Comparison of ENCODE assay signal across 1 cellular context in the genomic region with DNA sequence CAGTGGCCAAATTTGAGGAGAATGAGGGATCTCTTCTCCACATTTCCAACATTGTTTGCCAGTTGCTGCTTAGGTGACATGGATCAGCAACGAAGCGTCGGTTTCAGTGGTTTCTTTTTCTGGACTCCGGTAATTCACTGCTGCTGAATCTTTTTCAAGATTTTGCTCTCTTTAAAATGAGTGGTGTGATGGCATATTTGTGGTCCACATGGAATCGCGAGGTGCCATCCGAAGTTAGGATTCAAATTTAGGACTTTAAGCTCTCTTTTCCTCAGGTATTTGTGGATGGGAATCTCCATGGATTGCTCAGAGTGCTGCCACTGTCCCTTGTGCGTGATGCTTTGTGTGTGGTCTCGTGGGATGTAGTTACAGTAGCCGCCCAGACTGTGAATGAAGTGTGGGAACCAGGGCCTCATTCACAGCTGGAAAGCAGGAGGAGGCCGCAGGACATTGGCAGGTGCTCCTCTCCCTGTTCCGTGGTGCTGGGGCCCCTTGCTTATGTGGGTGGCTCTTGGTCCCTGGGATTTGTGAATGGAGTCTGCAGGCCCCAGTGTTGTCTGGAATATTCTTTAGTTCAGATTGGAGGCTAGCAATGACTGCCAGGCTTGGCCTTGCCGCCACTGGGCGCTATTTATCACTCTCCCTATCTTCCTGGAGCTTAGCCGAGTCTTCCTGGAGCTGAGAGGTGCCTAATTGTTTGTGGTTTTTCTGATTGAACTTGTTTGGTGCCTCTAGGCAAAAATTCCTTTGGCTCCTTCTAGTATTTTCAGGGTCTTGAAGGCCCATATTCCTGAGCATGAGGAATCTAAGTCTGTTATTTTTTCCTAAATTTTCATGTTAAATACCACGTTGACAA.
TF ChIP-seq lines count a peak whose summit lies in the region.

No MANE protein-coding gene starts in this region.

TF ChIP-seq in K562, 482 proteins besides CTCF, POLR2A, EP300 and RAD21 (continued from another document and continues in another):
- TF ChIP-seq, protein P1, sequence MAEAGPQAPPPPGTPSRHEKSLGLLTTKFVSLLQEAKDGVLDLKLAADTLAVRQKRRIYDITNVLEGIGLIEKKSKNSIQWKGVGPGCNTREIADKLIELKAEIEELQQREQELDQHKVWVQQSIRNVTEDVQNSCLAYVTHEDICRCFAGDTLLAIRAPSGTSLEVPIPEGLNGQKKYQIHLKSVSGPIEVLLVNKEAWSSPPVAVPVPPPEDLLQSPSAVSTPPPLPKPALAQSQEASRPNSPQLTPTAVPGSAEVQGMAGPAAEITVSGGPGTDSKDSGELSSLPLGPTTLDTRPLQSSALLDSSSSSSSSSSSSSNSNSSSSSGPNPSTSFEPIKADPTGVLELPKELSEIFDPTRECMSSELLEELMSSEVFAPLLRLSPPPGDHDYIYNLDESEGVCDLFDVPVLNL (CRISPR knock-in tag; IDR thresholded peaks at IDR 0.05; ENCODE audit: low read depth): 0 out of 2 replicates have a peak, but pooled peaks have one; percentile 35
- TF ChIP-seq CHD1 (IDR thresholded peaks at IDR 0.05; ENCODE audit: low read length) (peak; percentile 49), CHCHD3 (CRISPR knock-in tag; IDR thresholded peaks at IDR 0.05) (no peak), CTBP1 (IDR thresholded peaks at IDR 0.05; ENCODE audit: borderline replicate concordance) (peak; percentile 9; the same call in 1 of the 2 replicates), HDAC1 (IDR thresholded peaks at IDR 0.05) (peak in 1 of 2 experiments; percentile 38; a peak in 1 of 4 replicates), CXXC5 (CRISPR knock-in tag; IDR thresholded peaks at IDR 0.05) (peak; percentile 39; the same call in 1 of the 2 replicates), HDGF (IDR thresholded peaks at IDR 0.05) (no peak), HCFC1 (IDR thresholded peaks at IDR 0.05; ENCODE audit: low read depth, low read length) (0 out of 2 replicates have a peak, but pooled peaks have one; percentile 6), SMARCA4 (IDR thresholded peaks at IDR 0.05) (peak; percentile 56; the same call in 1 of the 2 replicates), STAT5B (CRISPR knock-in tag; IDR thresholded peaks at IDR 0.05) (no peak), PHF8 (IDR thresholded peaks at IDR 0.05; ENCODE audit: borderline replicate concordance, low read length) (0 out of 2 replicates have a peak, but pooled peaks have one; percentile 3), ZNF12 (CRISPR knock-in tag; IDR thresholded peaks at IDR 0.05) (0 out of 2 replicates have a peak, but pooled peaks have one; percentile 37), SIRT6 (IDR thresholded peaks at IDR 0.05; ENCODE audit: low read depth, low read length) (no peak), SMARCB1 (IDR thresholded peaks at IDR 0.05; ENCODE audit: insufficient read length, low read depth) (no peak), SMARCC2 (IDR thresholded peaks at IDR 0.05; ENCODE audit: low read depth) (peak; percentile 31; the same call in 1 of the 2 replicates), NR2C2 (CRISPR knock-in tag; IDR thresholded peaks at IDR 0.05) (peak; percentile 59), NR2C2 (tag; IDR thresholded peaks at IDR 0.05) (no peak), NBN (IDR thresholded peaks at IDR 0.05; ENCODE audit: low read depth) (peak; percentile 58; the same call in 1 of the 2 replicates), TBP (optimal IDR thresholded peaks at IDR 0.05; ENCODE audit: low read depth, low read length) (peak; percentile 14), CBFB (CRISPR knock-in tag; IDR thresholded peaks at IDR 0.05) (no peak), ETV5 (CRISPR knock-in tag; IDR thresholded peaks at IDR 0.05; ENCODE audit: low read depth) (peak; percentile 17; the same call in 1 of the 2 replicates), TBL1XR1 (IDR thresholded peaks at IDR 0.05; ENCODE audit: low read length in 2 of 2) (peak in 1 of 2 experiments; percentile 49; a peak in 1 of 4 replicates), SMARCE1 (IDR thresholded peaks at IDR 0.05) (peak; percentile 61; the same call in 1 of the 2 replicates), SMAD4 (CRISPR knock-in tag; conservative IDR thresholded peaks at IDR 0.05) (0 out of 2 replicates have a peak, but pooled peaks have one; percentile 24), HDAC2 (IDR thresholded peaks at IDR 0.05) (peak; percentile 59; the same call in 1 of the 2 replicates), RBFOX2 (IDR thresholded peaks at IDR 0.05; ENCODE audit: low read depth, low read length) (peak; percentile 74), RCOR1 (IDR thresholded peaks at IDR 0.05; ENCODE audit: borderline replicate concordance in 1 of 2, low read depth in 2 of 2, low read length in 2 of 2) (peak in 1 of 2 experiments; percentile 52; a peak in 1 of 4 replicates), ZC3H4 (CRISPR knock-in tag; IDR thresholded peaks at IDR 0.05; ENCODE audit: borderline replicate concordance) (no peak)
- TF ChIP-seq, protein P2, sequence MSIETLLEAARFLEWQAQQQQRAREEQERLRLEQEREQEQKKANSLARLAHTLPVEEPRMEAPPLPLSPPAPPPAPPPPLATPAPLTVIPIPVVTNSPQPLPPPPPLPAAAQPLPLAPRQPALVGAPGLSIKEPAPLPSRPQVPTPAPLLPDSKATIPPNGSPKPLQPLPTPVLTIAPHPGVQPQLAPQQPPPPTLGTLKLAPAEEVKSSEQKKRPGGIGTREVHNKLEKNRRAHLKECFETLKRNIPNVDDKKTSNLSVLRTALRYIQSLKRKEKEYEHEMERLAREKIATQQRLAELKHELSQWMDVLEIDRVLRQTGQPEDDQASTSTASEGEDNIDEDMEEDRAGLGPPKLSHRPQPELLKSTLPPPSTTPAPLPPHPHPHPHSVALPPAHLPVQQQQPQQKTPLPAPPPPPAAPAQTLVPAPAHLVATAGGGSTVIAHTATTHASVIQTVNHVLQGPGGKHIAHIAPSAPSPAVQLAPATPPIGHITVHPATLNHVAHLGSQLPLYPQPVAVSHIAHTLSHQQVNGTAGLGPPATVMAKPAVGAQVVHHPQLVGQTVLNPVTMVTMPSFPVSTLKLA (conservative IDR thresholded peaks at IDR 0.05): 0 out of 4 replicates have a peak, but pooled peaks of 1 of the 2 experiments have one; percentile 18
- TF ChIP-seq, protein P3, sequence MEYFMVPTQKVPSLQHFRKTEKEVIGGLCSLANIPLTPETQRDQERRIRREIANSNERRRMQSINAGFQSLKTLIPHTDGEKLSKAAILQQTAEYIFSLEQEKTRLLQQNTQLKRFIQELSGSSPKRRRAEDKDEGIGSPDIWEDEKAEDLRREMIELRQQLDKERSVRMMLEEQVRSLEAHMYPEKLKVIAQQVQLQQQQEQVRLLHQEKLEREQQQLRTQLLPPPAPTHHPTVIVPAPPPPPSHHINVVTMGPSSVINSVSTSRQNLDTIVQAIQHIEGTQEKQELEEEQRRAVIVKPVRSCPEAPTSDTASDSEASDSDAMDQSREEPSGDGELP (CRISPR knock-in tag; IDR thresholded peaks at IDR 0.05; ENCODE audit: borderline replicate concordance): peak; percentile 79; the same call in 1 of the 2 replicates
- TF ChIP-seq, protein P4, sequence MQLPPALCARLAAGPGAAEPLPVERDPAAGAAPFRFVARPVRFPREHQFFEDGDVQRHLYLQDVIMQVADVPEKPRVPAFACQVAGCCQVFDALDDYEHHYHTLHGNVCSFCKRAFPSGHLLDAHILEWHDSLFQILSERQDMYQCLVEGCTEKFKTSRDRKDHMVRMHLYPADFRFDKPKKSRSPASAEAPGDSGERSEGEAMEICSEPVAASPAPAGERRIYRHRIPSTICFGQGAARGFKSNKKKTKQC (CRISPR knock-in tag; IDR thresholded peaks at IDR 0.05): no peak
- TF ChIP-seq, protein P5, sequence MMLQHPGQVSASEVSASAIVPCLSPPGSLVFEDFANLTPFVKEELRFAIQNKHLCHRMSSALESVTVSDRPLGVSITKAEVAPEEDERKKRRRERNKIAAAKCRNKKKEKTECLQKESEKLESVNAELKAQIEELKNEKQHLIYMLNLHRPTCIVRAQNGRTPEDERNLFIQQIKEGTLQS (IDR thresholded peaks at IDR 0.05): no peak
- TF ChIP-seq, protein P5 (CRISPR knock-in tag; conservative IDR thresholded peaks at IDR 0.05): no peak
- TF ChIP-seq, protein P6, sequence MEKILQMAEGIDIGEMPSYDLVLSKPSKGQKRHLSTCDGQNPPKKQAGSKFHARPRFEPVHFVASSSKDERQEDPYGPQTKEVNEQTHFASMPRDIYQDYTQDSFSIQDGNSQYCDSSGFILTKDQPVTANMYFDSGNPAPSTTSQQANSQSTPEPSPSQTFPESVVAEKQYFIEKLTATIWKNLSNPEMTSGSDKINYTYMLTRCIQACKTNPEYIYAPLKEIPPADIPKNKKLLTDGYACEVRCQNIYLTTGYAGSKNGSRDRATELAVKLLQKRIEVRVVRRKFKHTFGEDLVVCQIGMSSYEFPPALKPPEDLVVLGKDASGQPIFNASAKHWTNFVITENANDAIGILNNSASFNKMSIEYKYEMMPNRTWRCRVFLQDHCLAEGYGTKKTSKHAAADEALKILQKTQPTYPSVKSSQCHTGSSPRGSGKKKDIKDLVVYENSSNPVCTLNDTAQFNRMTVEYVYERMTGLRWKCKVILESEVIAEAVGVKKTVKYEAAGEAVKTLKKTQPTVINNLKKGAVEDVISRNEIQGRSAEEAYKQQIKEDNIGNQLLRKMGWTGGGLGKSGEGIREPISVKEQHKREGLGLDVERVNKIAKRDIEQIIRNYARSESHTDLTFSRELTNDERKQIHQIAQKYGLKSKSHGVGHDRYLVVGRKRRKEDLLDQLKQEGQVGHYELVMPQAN (IDR thresholded peaks at IDR 0.05; ENCODE audit: borderline replicate concordance): peak; percentile 38; the same call in 1 of the 2 replicates
- TF ChIP-seq, protein P7, sequence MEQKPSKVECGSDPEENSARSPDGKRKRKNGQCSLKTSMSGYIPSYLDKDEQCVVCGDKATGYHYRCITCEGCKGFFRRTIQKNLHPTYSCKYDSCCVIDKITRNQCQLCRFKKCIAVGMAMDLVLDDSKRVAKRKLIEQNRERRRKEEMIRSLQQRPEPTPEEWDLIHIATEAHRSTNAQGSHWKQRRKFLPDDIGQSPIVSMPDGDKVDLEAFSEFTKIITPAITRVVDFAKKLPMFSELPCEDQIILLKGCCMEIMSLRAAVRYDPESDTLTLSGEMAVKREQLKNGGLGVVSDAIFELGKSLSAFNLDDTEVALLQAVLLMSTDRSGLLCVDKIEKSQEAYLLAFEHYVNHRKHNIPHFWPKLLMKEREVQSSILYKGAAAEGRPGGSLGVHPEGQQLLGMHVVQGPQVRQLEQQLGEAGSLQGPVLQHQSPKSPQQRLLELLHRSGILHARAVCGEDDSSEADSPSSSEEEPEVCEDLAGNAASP (IDR thresholded peaks at IDR 0.05): no peak
- TF ChIP-seq, protein P8, sequence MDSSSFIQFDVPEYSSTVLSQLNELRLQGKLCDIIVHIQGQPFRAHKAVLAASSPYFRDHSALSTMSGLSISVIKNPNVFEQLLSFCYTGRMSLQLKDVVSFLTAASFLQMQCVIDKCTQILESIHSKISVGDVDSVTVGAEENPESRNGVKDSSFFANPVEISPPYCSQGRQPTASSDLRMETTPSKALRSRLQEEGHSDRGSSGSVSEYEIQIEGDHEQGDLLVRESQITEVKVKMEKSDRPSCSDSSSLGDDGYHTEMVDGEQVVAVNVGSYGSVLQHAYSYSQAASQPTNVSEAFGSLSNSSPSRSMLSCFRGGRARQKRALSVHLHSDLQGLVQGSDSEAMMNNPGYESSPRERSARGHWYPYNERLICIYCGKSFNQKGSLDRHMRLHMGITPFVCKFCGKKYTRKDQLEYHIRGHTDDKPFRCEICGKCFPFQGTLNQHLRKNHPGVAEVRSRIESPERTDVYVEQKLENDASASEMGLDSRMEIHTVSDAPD (CRISPR knock-in tag; IDR thresholded peaks at IDR 0.05): no peak
- TF ChIP-seq, protein P9, sequence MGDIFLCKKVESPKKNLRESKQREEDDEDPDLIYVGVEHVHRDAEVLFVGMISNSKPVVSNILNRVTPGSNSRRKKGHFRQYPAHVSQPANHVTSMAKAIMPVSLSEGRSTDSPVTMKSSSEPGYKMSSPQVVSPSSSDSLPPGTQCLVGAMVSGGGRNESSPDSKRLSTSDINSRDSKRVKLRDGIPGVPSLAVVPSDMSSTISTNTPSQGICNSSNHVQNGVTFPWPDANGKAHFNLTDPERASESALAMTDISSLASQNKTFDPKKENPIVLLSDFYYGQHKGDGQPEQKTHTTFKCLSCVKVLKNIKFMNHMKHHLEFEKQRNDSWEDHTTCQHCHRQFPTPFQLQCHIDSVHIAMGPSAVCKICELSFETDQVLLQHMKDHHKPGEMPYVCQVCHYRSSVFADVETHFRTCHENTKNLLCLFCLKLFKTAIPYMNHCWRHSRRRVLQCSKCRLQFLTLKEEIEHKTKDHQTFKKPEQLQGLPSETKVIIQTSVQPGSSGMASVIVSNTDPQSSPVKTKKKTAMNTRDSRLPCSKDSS (IDR thresholded peaks at IDR 0.05; ENCODE audit: low read depth, partially characterized antibody): no peak
- TF ChIP-seq, protein P10, sequence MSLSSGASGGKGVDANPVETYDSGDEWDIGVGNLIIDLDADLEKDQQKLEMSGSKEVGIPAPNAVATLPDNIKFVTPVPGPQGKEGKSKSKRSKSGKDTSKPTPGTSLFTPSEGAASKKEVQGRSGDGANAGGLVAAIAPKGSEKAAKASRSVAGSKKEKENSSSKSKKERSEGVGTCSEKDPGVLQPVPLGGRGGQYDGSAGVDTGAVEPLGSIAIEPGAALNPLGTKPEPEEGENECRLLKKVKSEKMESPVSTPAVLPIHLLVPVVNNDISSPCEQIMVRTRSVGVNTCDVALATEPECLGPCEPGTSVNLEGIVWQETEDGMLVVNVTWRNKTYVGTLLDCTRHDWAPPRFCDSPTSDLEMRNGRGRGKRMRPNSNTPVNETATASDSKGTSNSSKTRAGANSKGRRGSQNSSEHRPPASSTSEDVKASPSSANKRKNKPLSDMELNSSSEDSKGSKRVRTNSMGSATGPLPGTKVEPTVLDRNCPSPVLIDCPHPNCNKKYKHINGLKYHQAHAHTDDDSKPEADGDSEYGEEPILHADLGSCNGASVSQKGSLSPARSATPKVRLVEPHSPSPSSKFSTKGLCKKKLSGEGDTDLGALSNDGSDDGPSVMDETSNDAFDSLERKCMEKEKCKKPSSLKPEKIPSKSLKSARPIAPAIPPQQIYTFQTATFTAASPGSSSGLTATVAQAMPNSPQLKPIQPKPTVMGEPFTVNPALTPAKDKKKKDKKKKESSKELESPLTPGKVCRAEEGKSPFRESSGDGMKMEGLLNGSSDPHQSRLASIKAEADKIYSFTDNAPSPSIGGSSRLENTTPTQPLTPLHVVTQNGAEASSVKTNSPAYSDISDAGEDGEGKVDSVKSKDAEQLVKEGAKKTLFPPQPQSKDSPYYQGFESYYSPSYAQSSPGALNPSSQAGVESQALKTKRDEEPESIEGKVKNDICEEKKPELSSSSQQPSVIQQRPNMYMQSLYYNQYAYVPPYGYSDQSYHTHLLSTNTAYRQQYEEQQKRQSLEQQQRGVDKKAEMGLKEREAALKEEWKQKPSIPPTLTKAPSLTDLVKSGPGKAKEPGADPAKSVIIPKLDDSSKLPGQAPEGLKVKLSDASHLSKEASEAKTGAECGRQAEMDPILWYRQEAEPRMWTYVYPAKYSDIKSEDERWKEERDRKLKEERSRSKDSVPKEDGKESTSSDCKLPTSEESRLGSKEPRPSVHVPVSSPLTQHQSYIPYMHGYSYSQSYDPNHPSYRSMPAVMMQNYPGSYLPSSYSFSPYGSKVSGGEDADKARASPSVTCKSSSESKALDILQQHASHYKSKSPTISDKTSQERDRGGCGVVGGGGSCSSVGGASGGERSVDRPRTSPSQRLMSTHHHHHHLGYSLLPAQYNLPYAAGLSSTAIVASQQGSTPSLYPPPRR (CRISPR knock-in tag; IDR thresholded peaks at IDR 0.05; ENCODE audit: borderline replicate concordance): 0 out of 2 replicates have a peak, but pooled peaks have one; percentile 22
